In the genomic region with DNA sequence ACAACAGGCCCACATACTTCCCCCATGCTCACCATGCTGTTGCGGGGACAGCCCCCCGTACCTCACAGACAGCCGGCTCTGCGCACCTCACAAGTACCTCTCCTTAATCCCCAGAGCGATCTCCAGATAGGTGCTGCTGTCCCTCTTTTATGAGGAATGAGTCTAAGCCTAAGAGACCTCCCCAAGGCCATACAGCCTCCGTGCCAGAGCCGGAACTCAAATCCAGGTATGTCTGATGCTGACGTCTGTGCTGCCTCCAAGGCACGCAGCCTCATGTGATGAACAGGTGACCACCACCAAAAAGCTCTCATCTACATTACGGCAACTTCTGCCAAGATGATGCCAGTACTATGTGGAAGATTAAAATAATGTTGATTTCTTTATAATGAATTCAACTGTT, we compare ENCODE assay signal across 17 cellular contexts.
"Had no signal": no experiment of that assay in that cellular context is flagged by ENCODE, and none has a peak within 500 bp of the region (broad histone marks: within the 10 kb centered on the region; RNA-seq: fewer than 3 reads in every experiment).

No MANE protein-coding gene starts in this region.

- DNase-seq: activated CD4-positive, alpha-beta T cell treated with anti-CD3 and anti-CD28 coated beads, Interleukin-2, amount 50 U/mL, for 1 hour; activated CD4-positive, CD25-positive, alpha-beta regulatory T cell treated with anti-CD3 and anti-CD28 coated beads, Interleukin-2, amount 50 U/mL, for 72 hours; activated CD8-positive, alpha-beta T cell treated with anti-CD3 and anti-CD28 coated beads, Interleukin-2, amount 10 ng/mL, durations not matched to agents 7 days and 5 days; aorta; brain microvascular endothelial cell; caudate nucleus; dermis blood vessel endothelial cell; effector CD8-positive, alpha-beta T cell; erythroblast; foreskin fibroblast; immature natural killer cell; kidney glomerular epithelial cell; occipital lobe; stimulated activated CD4-positive, alpha-beta T cell treated with anti-CD3 and anti-CD28 coated beads, Interleukin-4, amount 100 ng/mL, for 1 hour; T-helper 2 cell; transverse colon had no signal

- ATAC-seq: activated CD8-positive, alpha-beta T cell treated with anti-CD3 and anti-CD28 coated beads, Interleukin-2, amount 10 ng/mL, durations not matched to agents 7 days and 5 days; activated naive CD4-positive, alpha-beta T cell treated with anti-CD3 and anti-CD28 coated beads, Interleukin-2, amount 50 U/mL, for 72 hours had no signal
